ENCODE assay signal across 26 cellular contexts in genomic region chr6:30107756-30108155, GRCh38. TPM values are rescaled to one million over a fixed set of nuclear protein-coding genes. Genes with fewer than 3 reads are reported as not detected.
"Had no signal": no experiment of that assay in that cellular context is flagged by ENCODE, and none has a peak within 500 bp of the region (broad histone marks: within the 10 kb centered on the region; RNA-seq: fewer than 3 reads in every experiment).

No MANE protein-coding gene starts in this region.

- H3K4me2 ChIP-seq: hepatocyte had no signal

- H3K27me3 ChIP-seq: body of pancreas had no signal

- H3K4me3 ChIP-seq: body of pancreas, hepatocyte, prostate gland, right atrium auricular region, tibial artery had no signal

- H3K36me3 ChIP-seq: prostate gland, right atrium auricular region, tibial artery had no signal

- H3K27ac ChIP-seq: body of pancreas, hepatocyte, prostate gland, right atrium auricular region, tibial artery had no signal

- H3K79me2 ChIP-seq: hepatocyte had no signal

- DNase-seq: activated B cell treated with CpG ODN at 0.5 μM for 24 hours; activated CD4-positive, alpha-beta memory T cell treated with anti-CD3 and anti-CD28 coated beads for 36 hours; activated CD4-positive, alpha-beta T cell treated with anti-CD3 and anti-CD28 coated beads for 48 hours; activated effector memory CD4-positive, alpha-beta T cell treated with Interleukin-2 at 50 U/mL for 16 hours; activated naive CD4-positive, alpha-beta T cell treated with anti-CD3 and anti-CD28 coated beads, Interleukin-2, amount 10 ng/mL, durations not matched to agents 7 days and 5 days; activated T-cell treated with anti-CD3 and anti-CD28 coated beads, Interleukin-2, amount 50 U/mL, for 72 hours; anterior cingulate cortex; body of pancreas; caudate nucleus; effector CD4-positive, alpha-beta T cell; erythroblast; foreskin fibroblast; left ventricle myocardium superior; midbrain; stimulated activated CD4-positive, alpha-beta T cell treated with anti-CD3 and anti-CD28 coated beads, Interleukin-4, amount 100 ng/mL, for 4 hours; substantia nigra; T1000; tibial artery had no signal

- H2AFZ ChIP-seq: hepatocyte had no signal

- ATAC-seq: activated T-cell treated with anti-CD3 and anti-CD28 coated beads, Interleukin-2, amount 50 U/mL, for 72 hours; body of pancreas; left ventricle myocardium superior; natural killer cell treated with Interleukin-12 subunit alpha and Interleukin-12 subunit beta and Interleukin-15 and Interleukin-18, amount 100 ng/mL, for 72 hours had no signal

- H3K9me3 ChIP-seq: body of pancreas, prostate gland, right atrium auricular region, tibial artery had no signal

RNA-seq across cellular contexts. Expression of gene TRIM31, which starts 5.1 kb away (rescaled TPM):
- total RNA-seq: activated B cell treated with CpG ODN at 0.5 μM for 24 hours; activated CD4-positive, alpha-beta memory T cell treated with anti-CD3 and anti-CD28 coated beads for 36 hours; fibroblast of lung; glomerular endothelial cell; left ventricle myocardium superior; natural killer cell treated with Interleukin-12 subunit alpha and Interleukin-12 subunit beta and Interleukin-15 and Interleukin-18, amount 100 ng/mL, for 72 hours; osteocyte; right atrium auricular region had no signal
- polyA plus RNA-seq: fibroblast of lung had no signal

RNA-seq across cellular contexts. Expression of gene TRIM40, which starts 28.2 kb away (rescaled TPM):
- total RNA-seq: activated B cell treated with CpG ODN at 0.5 μM for 24 hours; activated CD4-positive, alpha-beta memory T cell treated with anti-CD3 and anti-CD28 coated beads for 36 hours; activated T-cell treated with anti-CD3 and anti-CD28 coated beads, Interleukin-2, amount 50 U/mL, for 72 hours; body of pancreas; fibroblast of lung; glomerular endothelial cell; left ventricle myocardium superior; natural killer cell treated with Interleukin-12 subunit alpha and Interleukin-12 subunit beta and Interleukin-15 and Interleukin-18, amount 100 ng/mL, for 72 hours; osteocyte; prostate gland; right atrium auricular region; ureter had no signal
- polyA plus RNA-seq: fibroblast of lung had no signal

RNA-seq across cellular contexts. Expression of gene RNF39, which starts 32.2 kb away (rescaled TPM):
- total RNA-seq: activated B cell treated with CpG ODN at 0.5 μM for 24 hours; activated CD4-positive, alpha-beta memory T cell treated with anti-CD3 and anti-CD28 coated beads for 36 hours; activated T-cell treated with anti-CD3 and anti-CD28 coated beads, Interleukin-2, amount 50 U/mL, for 72 hours; fibroblast of lung; glomerular endothelial cell; left ventricle myocardium superior; natural killer cell treated with Interleukin-12 subunit alpha and Interleukin-12 subunit beta and Interleukin-15 and Interleukin-18, amount 100 ng/mL, for 72 hours; osteocyte had no signal
- polyA plus RNA-seq: fibroblast of lung had no signal
